ENCODE assay signal across 34 cellular contexts in genomic region chr11:132075447-132075846, GRCh38.
"Had no signal": no experiment of that assay in that cellular context is flagged by ENCODE, and none has a peak within 500 bp of the region (broad histone marks: within the 10 kb centered on the region; RNA-seq: fewer than 3 reads in every experiment).

No MANE protein-coding gene starts in this region.

- H3K9me3 ChIP-seq: adrenal gland, breast epithelium, colonic mucosa had no signal

- ATAC-seq: activated CD4-positive, alpha-beta T cell treated with anti-CD3 and anti-CD28 coated beads for 36 hours; activated CD8-positive, alpha-beta memory T cell treated with anti-CD3 and anti-CD28 coated beads, Interleukin-2, amount 10 ng/mL, durations not matched to agents 7 days and 5 days; activated CD8-positive, alpha-beta T cell treated with anti-CD3 and anti-CD28 coated beads, Interleukin-2, amount 10 ng/mL, durations not matched to agents 7 days and 5 days; activated naive CD8-positive, alpha-beta T cell treated with anti-CD3 and anti-CD28 coated beads, Interleukin-2, amount 50 U/mL, for 24 hours; esophagus mucosa had no signal

- FAIRE-seq: endometrium, endothelial cell of umbilical vein, frontal cortex had no signal

- H3K4me1 ChIP-seq: adrenal gland, breast epithelium, colonic mucosa had no signal

- H3K27ac Mint-ChIP-seq: activated CD4-positive, alpha-beta memory T cell treated with anti-CD3 and anti-CD28 coated beads for 36 hours; activated CD4-positive, alpha-beta T cell treated with anti-CD3 and anti-CD28 coated beads for 36 hours; activated CD4-positive, alpha-beta T cell treated with anti-CD3 and anti-CD28 coated beads, Interleukin-2, amount 10 ng/mL, durations not matched to agents 24 days and 14 days; activated CD8-positive, alpha-beta memory T cell treated with anti-CD3 and anti-CD28 coated beads, Interleukin-2, amount 10 ng/mL, durations not matched to agents 7 days and 5 days; activated CD8-positive, alpha-beta T cell treated with anti-CD3 and anti-CD28 coated beads, Interleukin-2, amount 10 ng/mL, durations not matched to agents 7 days and 5 days; activated naive CD4-positive, alpha-beta T cell treated with anti-CD3 and anti-CD28 coated beads for 36 hours; activated naive CD4-positive, alpha-beta T cell treated with anti-CD3 and anti-CD28 coated beads, Interleukin-2, amount 50 U/mL, for 24 hours; activated naive CD8-positive, alpha-beta T cell treated with anti-CD3 and anti-CD28 coated beads for 36 hours; activated naive CD8-positive, alpha-beta T cell treated with anti-CD3 and anti-CD28 coated beads, Interleukin-2, amount 50 U/mL, for 24 hours; activated T-helper 1 cell treated with anti-CD3 and anti-CD28 coated beads, Interleukin-12 subunit alpha, Interleukin-12 subunit beta, Interleukin-2, Interleukin-4 antibody, amounts not matched to agents 30 ng/mL and 10 ng/mL and 1 ng/mL, durations not matched to agents 14 hours and 24 hours and 36 hours; activated T-helper 2 cell treated with anti-CD3 and anti-CD28 coated beads, Interferon-gamma antibody, Interleukin-2, Interleukin-4, amounts not matched to agents 10 μg/mL and 5 μg/mL and 100 μg/mL, durations not matched to agents 14 hours and 24 hours and 36 hours had no signal

- H3K27me3 ChIP-seq: adrenal gland, breast epithelium, cardiac muscle cell, colonic mucosa had no signal

- H3K27ac ChIP-seq: adrenal gland, breast epithelium, cardiac muscle cell, colonic mucosa had no signal

- H3K27me3 Mint-ChIP-seq: activated CD4-positive, alpha-beta memory T cell treated with anti-CD3 and anti-CD28 coated beads for 36 hours; activated CD4-positive, alpha-beta T cell treated with anti-CD3 and anti-CD28 coated beads for 36 hours; activated CD4-positive, alpha-beta T cell treated with anti-CD3 and anti-CD28 coated beads, Interleukin-2, amount 10 ng/mL, durations not matched to agents 24 days and 14 days; activated CD8-positive, alpha-beta memory T cell treated with anti-CD3 and anti-CD28 coated beads, Interleukin-2, amount 10 ng/mL, durations not matched to agents 7 days and 5 days; activated naive CD4-positive, alpha-beta T cell treated with anti-CD3 and anti-CD28 coated beads, Interleukin-2, amount 50 U/mL, for 24 hours; activated naive CD8-positive, alpha-beta T cell treated with anti-CD3 and anti-CD28 coated beads for 36 hours; activated naive CD8-positive, alpha-beta T cell treated with anti-CD3 and anti-CD28 coated beads, Interleukin-2, amount 50 U/mL, for 24 hours; brain had no signal

- DNase-seq: activated CD4-positive, alpha-beta memory T cell treated with anti-CD3 and anti-CD28 coated beads for 36 hours; activated CD4-positive, alpha-beta T cell treated with anti-CD3 and anti-CD28 coated beads for 36 hours; activated CD4-positive, alpha-beta T cell treated with anti-CD3 and anti-CD28 coated beads, Interleukin-2, amount 10 ng/mL, durations not matched to agents 24 days and 14 days; activated CD4-positive, CD25-positive, alpha-beta regulatory T cell; activated CD4-positive, CD25-positive, alpha-beta regulatory T cell treated with anti-CD3 and anti-CD28 coated beads, Interleukin-2, amount 50 U/mL, for 72 hours; activated CD8-positive, alpha-beta memory T cell treated with anti-CD3 and anti-CD28 coated beads, Interleukin-2, amount 10 ng/mL, durations not matched to agents 7 days and 5 days; activated CD8-positive, alpha-beta memory T cell treated with anti-CD3 and anti-CD28 coated beads, Interleukin-2, amount 50 U/mL, for 4 hours; activated CD8-positive, alpha-beta T cell treated with anti-CD3 and anti-CD28 coated beads, Interleukin-2, amount 10 ng/mL, durations not matched to agents 7 days and 5 days; activated effector memory CD4-positive, alpha-beta T cell treated with anti-CD3 and anti-CD28 coated beads, Interleukin-2, amount 50 U/mL, for 16 hours; activated naive CD4-positive, alpha-beta T cell treated with anti-CD3 and anti-CD28 coated beads for 36 hours; activated naive CD8-positive, alpha-beta T cell treated with anti-CD3 and anti-CD28 coated beads for 36 hours; activated naive CD8-positive, alpha-beta T cell treated with anti-CD3 and anti-CD28 coated beads, Interleukin-2, amount 50 U/mL, for 24 hours; activated T-cell treated with anti-CD3 and anti-CD28 coated beads, Interleukin-2, amount 50 U/mL, for 1 hour; activated T-cell treated with anti-CD3 and anti-CD28 coated beads, Interleukin-2, amount 50 U/mL, for 48 hours; adrenal gland; amygdala; aorta; central memory CD4-positive, alpha-beta T cell; cerebellar nuclear complex; colonic mucosa; effector CD8-positive, alpha-beta T cell; foreskin fibroblast; head of caudate nucleus; T-helper 2 cell had no signal

- H3K4me3 Mint-ChIP-seq: activated CD4-positive, alpha-beta memory T cell treated with anti-CD3 and anti-CD28 coated beads for 36 hours; activated CD4-positive, alpha-beta T cell treated with anti-CD3 and anti-CD28 coated beads for 36 hours; activated CD4-positive, alpha-beta T cell treated with anti-CD3 and anti-CD28 coated beads, Interleukin-2, amount 10 ng/mL, durations not matched to agents 24 days and 14 days; activated CD8-positive, alpha-beta memory T cell treated with anti-CD3 and anti-CD28 coated beads, Interleukin-2, amount 10 ng/mL, durations not matched to agents 7 days and 5 days; activated CD8-positive, alpha-beta T cell treated with anti-CD3 and anti-CD28 coated beads, Interleukin-2, amount 10 ng/mL, durations not matched to agents 7 days and 5 days; activated naive CD4-positive, alpha-beta T cell treated with anti-CD3 and anti-CD28 coated beads for 36 hours; activated naive CD4-positive, alpha-beta T cell treated with anti-CD3 and anti-CD28 coated beads, Interleukin-2, amount 50 U/mL, for 24 hours; activated naive CD8-positive, alpha-beta T cell treated with anti-CD3 and anti-CD28 coated beads for 36 hours; activated naive CD8-positive, alpha-beta T cell treated with anti-CD3 and anti-CD28 coated beads, Interleukin-2, amount 50 U/mL, for 24 hours; activated T-helper 1 cell treated with anti-CD3 and anti-CD28 coated beads, Interleukin-12 subunit alpha, Interleukin-12 subunit beta, Interleukin-2, Interleukin-4 antibody, amounts not matched to agents 30 ng/mL and 10 ng/mL and 1 ng/mL, durations not matched to agents 14 hours and 24 hours and 36 hours; brain had no signal

- H3K36me3 Mint-ChIP-seq: activated CD4-positive, alpha-beta memory T cell treated with anti-CD3 and anti-CD28 coated beads for 36 hours; activated CD8-positive, alpha-beta memory T cell treated with anti-CD3 and anti-CD28 coated beads, Interleukin-2, amount 10 ng/mL, durations not matched to agents 7 days and 5 days; activated naive CD4-positive, alpha-beta T cell treated with anti-CD3 and anti-CD28 coated beads, Interleukin-2, amount 50 U/mL, for 24 hours; activated naive CD8-positive, alpha-beta T cell treated with anti-CD3 and anti-CD28 coated beads for 36 hours; brain had no signal

- H3K4me1 Mint-ChIP-seq: activated CD4-positive, alpha-beta T cell treated with anti-CD3 and anti-CD28 coated beads for 36 hours; activated CD4-positive, alpha-beta T cell treated with anti-CD3 and anti-CD28 coated beads, Interleukin-2, amount 10 ng/mL, durations not matched to agents 24 days and 14 days; activated CD8-positive, alpha-beta memory T cell treated with anti-CD3 and anti-CD28 coated beads, Interleukin-2, amount 10 ng/mL, durations not matched to agents 7 days and 5 days; activated naive CD4-positive, alpha-beta T cell treated with anti-CD3 and anti-CD28 coated beads, Interleukin-2, amount 50 U/mL, for 24 hours; activated naive CD8-positive, alpha-beta T cell treated with anti-CD3 and anti-CD28 coated beads for 36 hours; activated naive CD8-positive, alpha-beta T cell treated with anti-CD3 and anti-CD28 coated beads, Interleukin-2, amount 50 U/mL, for 24 hours had no signal

- H3K9me3 Mint-ChIP-seq: activated CD4-positive, alpha-beta memory T cell treated with anti-CD3 and anti-CD28 coated beads for 36 hours; activated CD4-positive, alpha-beta T cell treated with anti-CD3 and anti-CD28 coated beads, Interleukin-2, amount 10 ng/mL, durations not matched to agents 24 days and 14 days; activated naive CD4-positive, alpha-beta T cell treated with anti-CD3 and anti-CD28 coated beads for 36 hours; activated T-helper 1 cell treated with anti-CD3 and anti-CD28 coated beads, Interleukin-12 subunit alpha, Interleukin-12 subunit beta, Interleukin-2, Interleukin-4 antibody, amounts not matched to agents 30 ng/mL and 10 ng/mL and 1 ng/mL, durations not matched to agents 14 hours and 24 hours and 36 hours had no signal

- H3K4me3 ChIP-seq: adrenal gland, breast epithelium, cardiac muscle cell, colonic mucosa had no signal

- H3K36me3 ChIP-seq: adrenal gland, breast epithelium, cardiac muscle cell, colonic mucosa had no signal
